8 cellular contexts compared by ENCODE assay signal in the genomic region with DNA sequence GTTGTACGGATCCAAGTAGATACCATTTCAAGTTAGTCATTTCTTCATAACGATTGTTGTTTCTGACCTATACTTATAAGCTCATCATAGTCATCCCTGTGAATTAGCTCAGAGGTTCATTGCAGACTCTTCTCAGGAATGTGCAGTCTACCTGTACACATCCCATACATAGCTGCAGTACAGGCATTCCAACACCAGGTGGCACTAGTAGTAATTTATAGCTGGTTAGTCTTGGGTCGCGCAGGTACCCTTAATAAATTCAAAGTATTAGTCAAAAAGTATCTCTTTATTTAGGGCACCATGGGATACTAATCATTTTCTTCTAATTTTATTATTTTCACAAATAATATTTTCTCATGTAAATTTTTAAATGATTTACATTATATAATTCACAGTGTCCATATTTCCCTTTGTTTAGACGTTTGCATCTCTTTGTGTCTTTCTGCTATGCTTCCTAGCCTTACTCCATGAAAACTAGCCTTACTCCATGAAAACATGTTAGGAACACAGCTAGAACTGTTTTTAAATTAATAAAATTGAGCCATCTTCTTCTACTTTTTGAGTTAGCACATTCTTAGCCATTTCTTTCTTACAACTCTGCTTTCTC.
DNase-seq lines count a peak whose midpoint lies in the region; ATAC-seq, FAIRE-seq and TF ChIP-seq lines count a peak whose summit lies in the region.

No MANE protein-coding gene starts in this region.

- peak; percentile 43 to 85 (median 84); a peak in 5 of 6 replicates for TF ChIP-seq CTCF in HCT116 (IDR thresholded peaks at IDR 0.05 in 2 of 3, conservative IDR thresholded peaks at IDR 0.05 in 1 of 3; ENCODE audit: borderline replicate concordance in 1 of 3, insufficient read depth in 1 of 3, low read depth in 2 of 3, low read length in 2 of 3)
- TF ChIP-seq CTCF in brain (conservative IDR thresholded peaks at IDR 0.05) = peak; percentile 74 to 85
- peak; percentile 75 for TF ChIP-seq CTCF in kidney (IDR thresholded peaks at IDR 0.05; ENCODE audit: borderline replicate concordance, extremely low read depth, insufficient read depth)

- H3K36me3 ChIP-seq in HCT116 (ENCODE audit: control insufficient read depth in 1 of 2, insufficient read depth in 2 of 2, low read length in 2 of 2) = no peaks in the 10 kb centered on the region
- no peaks in the 10 kb centered on the region for H3K36me3 ChIP-seq in kidney (ENCODE audit: control insufficient read depth in 1 of 2, insufficient read depth in 2 of 2, low read length in 2 of 2)

- H3K27ac ChIP-seq in HCT116 (ENCODE audit: low read depth, low read length) = no peak overlapping the region
- H3K27ac ChIP-seq in kidney (ENCODE audit: low read depth in 2 of 2, low read length in 2 of 2) = no peak overlapping the region

- intact Hi-C loops in HCT116 (cut with micrococcal nuclease) = loop anchor here (1.0 to 10.0 kb wide), 3 partner anchors 127 to 523 kb away; a partner anchor contains a TSS
- intact Hi-C loops in kidney (cut with DNase I) = no loop called here

- peaks cover 19% of the 10 kb centered on the region for H3K4me1 Mint-ChIP-seq in brain

- no peaks in the 10 kb centered on the region for H4K20me1 ChIP-seq in HCT116 (ENCODE audit: insufficient read depth)

- TF ChIP-seq POLR2A in HCT116 (IDR thresholded peaks at IDR 0.05; ENCODE audit: borderline replicate concordance, extremely low read depth, insufficient read depth, insufficient read length) = no peak

- no peaks in the 10 kb centered on the region for H3K36me3 Mint-ChIP-seq in brain

- BruUV-seq in HCT116 (replicated peaks; lab: Mats Ljungman, UMichigan) = no TSS peak

- peak; percentile 33 for DNase-seq in activated T-cell treated with anti-CD3 and anti-CD28 coated beads for 1 hour (ENCODE audit: low read depth)
- DNase-seq in activated T-cell treated with anti-CD3 and anti-CD28 coated beads, Interleukin-2, amount 50 U/mL, for 1 hour = no peak
- peak; percentile 63 for DNase-seq in HCT116 (ENCODE audit: low read depth, low spot score)
- DNase-seq in M059J (ENCODE audit: low read depth) = peak; percentile 60
- peak; percentile 12 for DNase-seq in SKM-1 (lab: John Stamatoyannopoulos, UW; ENCODE audit: unreplicated experiment)
- no peak for DNase-seq in kidney
- DNase-seq in stimulated activated CD4-positive, alpha-beta T cell treated with anti-CD3 and anti-CD28 coated beads, TNF-alpha, amount 100 ng/mL, for 4 hours (ENCODE audit: low read depth in 3 of 3) = peak in 2 of 3 experiments; percentile 3 to 5

- peak overlapping the region; percentile 63 for H2AFZ ChIP-seq in HCT116 (ENCODE audit: low read depth, low read length, poor library complexity, severe bottlenecking)

- H3K9me3 ChIP-seq in HCT116 (ENCODE audit: control insufficient read depth in 1 of 2, insufficient read depth in 1 of 2, low read depth in 1 of 2, low read length in 2 of 2) = no peaks in the 10 kb centered on the region
- no peaks in the 10 kb centered on the region for H3K9me3 ChIP-seq in kidney (ENCODE audit: control insufficient read depth in 1 of 2, low read length in 2 of 2)

- TF ChIP-seq RAD21 in HCT116 (IDR thresholded peaks at IDR 0.05; ENCODE audit: low read depth) = peak; percentile 76

- H3K4me2 ChIP-seq in HCT116 (ENCODE audit: low read length) = no peak overlapping the region

- H3K79me2 ChIP-seq in HCT116 (ENCODE audit: insufficient read depth, low read length) = no peaks in the 10 kb centered on the region

- H3K4me3 Mint-ChIP-seq in brain = peak overlapping the region in 3 of 5 experiments; percentile 11 to 46 (median 14)

- CTCF ChIA-PET in HCT116 (lab: Charles Lee) = interaction anchor here (0.6 to 3.7 kb wide), 19 partner anchors 11 to 731 kb away, joined by 3 to 35 read pairs (median 4); no protein-coding TSS in a partner anchor

- H3K27me3 Mint-ChIP-seq in brain = peaks cover 4% of the 10 kb centered on the region

- peak; percentile 51 for FAIRE-seq in kidney (lab: Jason Lieb, UNC)

- H3K4me3 ChIP-seq in HCT116 (replicated peaks in 1 of 2; ENCODE audit: low read depth in 1 of 2, low read length in 2 of 2) (no peak overlapping the region), kidney (ENCODE audit: low read length in 2 of 2) (no peak overlapping the region)

- peak; percentile 97 for ATAC-seq in HCT116

- POLR2A ChIA-PET in HCT116 (lab: Charles Lee) = interaction anchor here (1.0 kb wide), 1 partner anchor 14 kb away, joined by 3 read pairs; no protein-coding TSS in a partner anchor

- H3K9ac ChIP-seq in HCT116 (ENCODE audit: low read length) (no peak overlapping the region), kidney (ENCODE audit: low read length in 2 of 2) (no peak overlapping the region)

- no peaks in the 10 kb centered on the region for H3K9me2 ChIP-seq in HCT116 (ENCODE audit: insufficient read depth)

- H3K4me1 ChIP-seq in HCT116 (ENCODE audit: control insufficient read depth in 1 of 2, insufficient read depth in 2 of 2, low read length in 2 of 2) = peaks cover 0 to 4% of the 10 kb centered on the region in 2 experiments; a peak in 1 of 4 replicates
- no peaks in the 10 kb centered on the region for H3K4me1 ChIP-seq in kidney (ENCODE audit: control insufficient read depth in 1 of 2, insufficient read depth in 1 of 2, low read depth in 1 of 2, low read length in 2 of 2)

- peak overlapping the region in 3 of 5 experiments; percentile 8 to 61 (median 29) for H3K27ac Mint-ChIP-seq in brain

- RAD21 ChIA-PET in HCT116 (lab: Charles Lee; ENCODE audit: low non-redundant PET in 1 of 2, low total read pairs in 2 of 2, uncharacterized antibody in 2 of 2, unreplicated experiment in 2 of 2) = interaction anchor here (1.1 to 1.5 kb wide), 2 partner anchors 351 kb away, joined by 5 to 6 read pairs; no protein-coding TSS in a partner anchor

- H3K9me3 Mint-ChIP-seq in brain = peaks cover 0 to 6% (median 0%) of the 10 kb centered on the region in 5 experiments

- H3K27me3 ChIP-seq in HCT116 (ENCODE audit: insufficient read depth, low read length) = no peaks in the 10 kb centered on the region

TF ChIP-seq in HCT116, 20 proteins besides CTCF, POLR2A, EP300 and RAD21:
- no peak for TF ChIP-seq TCF7L2 (IDR thresholded peaks at IDR 0.05; ENCODE audit: borderline replicate concordance, extremely low read depth, insufficient read depth, insufficient read length)
- no peak for TF ChIP-seq EGR1 (IDR thresholded peaks at IDR 0.05; ENCODE audit: low read depth)
- peak; percentile 24; the same call in 1 of the 2 replicates for TF ChIP-seq CBX3 (IDR thresholded peaks at IDR 0.05; ENCODE audit: low read depth)
TF ChIP-seq in HCT116: peak in this region for 1.

Comparison
In these comparisons a context has a peak if more than half of its experiments do, and no peak if none do; other contexts are left out.
1. DNase-seq: peak in activated T-cell treated with anti-CD3 and anti-CD28 coated beads for 1 hour (single experiment), HCT116 (single experiment), M059J (single experiment), SKM-1 (single experiment) and stimulated activated CD4-positive, alpha-beta T cell treated with anti-CD3 and anti-CD28 coated beads, TNF-alpha, amount 100 ng/mL, for 4 hours (2 of 3); none in activated T-cell treated with anti-CD3 and anti-CD28 coated beads, Interleukin-2, amount 50 U/mL, for 1 hour (single experiment) and kidney (single experiment).
2. Peak in every context shown above with its lines, with median percentiles within 50 percentile points of each other: CTCF ChIP-seq.